1 cellular context compared by ENCODE assay signal in genomic region chr3:114498779-114499370, GRCh38.
TF ChIP-seq lines count a peak whose summit lies in the region.

No MANE protein-coding gene starts in this region.

TF ChIP-seq in A549, 52 proteins besides CTCF, POLR2A, EP300 and RAD21 (continued from another document):
- TF ChIP-seq HMGXB4 (CRISPR knock-in tag; IDR thresholded peaks at IDR 0.05; ENCODE audit: borderline replicate concordance) (no peak), MAFK (IDR thresholded peaks at IDR 0.05; ENCODE audit: partially characterized antibody) (peak; percentile 91), HOXB5 (CRISPR knock-in tag; IDR thresholded peaks at IDR 0.05) (peak; percentile 70; the same call in 1 of the 2 replicates), FOSL2 (IDR thresholded peaks at IDR 0.05) (peak; percentile 57; the same call in 1 of the 2 replicates), FOSL2 (CRISPR knock-in tag; IDR thresholded peaks at IDR 0.05) (peak; percentile 88), CBX2 (IDR thresholded peaks at IDR 0.05; ENCODE audit: borderline replicate concordance, low read depth) (no peak)
